9 cellular contexts compared by ENCODE assay signal in the genomic region with DNA sequence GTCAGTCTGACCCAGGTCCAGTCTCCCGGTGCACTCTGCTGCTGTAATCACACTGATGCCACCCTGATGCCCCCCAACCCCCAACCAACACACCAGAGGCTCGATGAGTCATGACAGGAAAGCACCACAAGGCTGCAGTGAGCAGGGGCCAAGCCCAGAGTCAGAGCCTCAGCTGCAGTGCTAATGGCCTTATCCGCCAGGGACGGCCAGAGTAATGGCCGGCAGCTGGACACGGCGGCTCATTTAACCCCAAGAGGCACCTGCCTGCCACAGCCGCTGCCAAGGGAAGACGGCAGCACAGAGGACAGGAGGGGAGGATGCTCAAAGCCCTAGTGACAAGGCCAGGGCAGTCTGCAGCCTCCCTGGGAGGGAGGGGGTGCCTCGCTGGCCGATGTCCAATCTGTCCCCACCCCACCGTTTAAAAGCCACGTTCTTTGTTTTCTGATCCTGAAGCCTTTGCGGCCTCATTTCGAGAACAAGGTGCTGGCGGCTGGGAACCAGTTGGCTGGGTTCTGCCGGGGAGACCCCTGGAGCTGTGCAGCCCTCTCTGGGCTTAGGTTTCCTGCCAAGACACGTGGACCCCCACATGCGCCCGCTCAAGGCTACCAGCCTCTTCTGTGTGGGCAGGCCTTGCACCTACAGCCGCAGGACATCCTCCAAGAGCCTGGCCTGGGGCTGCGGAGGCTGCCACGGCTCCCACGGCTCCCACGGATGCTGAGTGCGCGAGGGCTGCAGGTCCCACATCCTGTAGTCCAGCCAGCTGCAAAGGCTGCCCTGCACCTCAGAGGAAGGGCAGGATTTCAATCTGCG. TPM values are rescaled to one million over a fixed set of nuclear protein-coding genes. Genes with fewer than 3 reads are reported as not detected.
DNase-seq lines count a peak whose midpoint lies in the region; TF ChIP-seq lines count a peak whose summit lies in the region.
"Had no signal": no experiment of that assay in that cellular context is flagged by ENCODE, and none has a peak within 500 bp of the region (broad histone marks: within the 10 kb centered on the region; RNA-seq: fewer than 3 reads in every experiment).

No MANE protein-coding gene starts in this region.

- 0 out of 2 replicates have a peak overlapping the region, but pooled peaks have one; percentile 17 for H3K4me3 ChIP-seq in WI38 (ENCODE audit: low read depth, low read length)

- peak; percentile 86 for DNase-seq in A172 (ENCODE audit: low spot score)
- DNase-seq in HCEC 1CT, result peak; percentile 41
- peak; percentile 51 for DNase-seq in left kidney (ENCODE audit: low read depth, low spot score)
- DNase-seq in stimulated activated CD4-positive, alpha-beta T cell treated with anti-CD3 and anti-CD28 coated beads, Interleukin-12 subunit alpha, Interleukin-12 subunit beta, amount 100 ng/mL, for 4 hours, result no peak
- DNase-seq in activated CD4-positive, alpha-beta T cell treated with anti-CD3 and anti-CD28 coated beads for 1 hour, result no peak
- no peak for DNase-seq in SIG-M5 (lab: John Stamatoyannopoulos, UW)
- DNase-seq in activated gamma-delta T cell treated with Interleukin-2 at 50 U/mL for 16 hours, result no peak
- DNase-seq: KG1 had no signal

- TF ChIP-seq CTCF in WI38 (IDR thresholded peaks at IDR 0.05; ENCODE audit: low read depth, low read length), result no peak

RNA-seq across cellular contexts. Expression of a gene that starts 13.1 kb away (rescaled TPM):
- total RNA-seq in A172 (2014; rRNA removed; shearing (Covaris generic)), result 49.6 and 84.9 TPM in 2 replicates

RNA-seq across cellular contexts. Expression of a gene that starts 54.0 kb away (rescaled TPM):
- total RNA-seq in A172 (2014; rRNA removed; shearing (Covaris generic)), result not detected in 2 replicates

Comparison
In these comparisons a context has a peak if more than half of its experiments do, and no peak if none do; other contexts are left out.
1. DNase-seq: peak in A172 (single experiment), HCEC 1CT (single experiment) and left kidney (single experiment); none in stimulated activated CD4-positive, alpha-beta T cell treated with anti-CD3 and anti-CD28 coated beads, Interleukin-12 subunit alpha, Interleukin-12 subunit beta, amount 100 ng/mL, for 4 hours (single experiment), activated CD4-positive, alpha-beta T cell treated with anti-CD3 and anti-CD28 coated beads for 1 hour (single experiment), SIG-M5 (single experiment) and activated gamma-delta T cell treated with Interleukin-2 at 50 U/mL for 16 hours (single experiment).